Comparison of ENCODE assay signal across 8 cellular contexts in the genomic region with DNA sequence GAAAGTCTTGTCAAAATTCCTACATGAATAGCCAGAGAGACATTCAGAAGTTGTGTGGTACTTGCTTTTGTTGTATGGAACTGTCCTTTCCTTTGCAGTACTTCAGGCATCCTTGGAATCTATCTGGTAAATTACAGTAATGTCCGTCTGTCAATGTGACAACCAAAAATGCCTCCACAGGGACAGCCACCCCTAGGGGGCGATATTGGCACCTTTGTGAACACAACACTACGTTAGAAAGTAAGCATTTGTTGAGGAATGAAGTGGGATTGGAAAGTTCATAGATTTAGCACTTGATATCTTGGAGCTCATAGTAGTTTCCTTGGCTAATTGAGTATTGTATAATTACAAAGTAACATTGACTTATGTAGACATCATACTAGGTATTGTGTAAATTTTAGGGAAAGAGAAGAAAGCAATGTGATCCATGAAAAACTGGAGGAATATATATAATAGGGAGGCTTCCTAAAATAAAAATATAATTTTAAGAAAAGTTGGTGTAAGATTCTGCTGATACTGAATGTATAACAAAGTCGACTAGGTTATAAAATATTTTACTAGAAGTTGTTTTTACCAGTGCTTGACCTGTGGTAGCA. TPM values are rescaled to one million over a fixed set of nuclear protein-coding genes. Genes with fewer than 3 reads are reported as not detected.
DNase-seq lines count a peak whose midpoint lies in the region; ATAC-seq and TF ChIP-seq lines count a peak whose summit lies in the region.

No MANE protein-coding gene starts in this region.

- H3K27ac Mint-ChIP-seq in natural killer cell, result no peak overlapping the region
- H3K27ac Mint-ChIP-seq in natural killer cell treated with Interleukin-12 subunit alpha and Interleukin-12 subunit beta and Interleukin-15 and Interleukin-18, amount 100 ng/mL, for 72 hours, result no peak overlapping the region
- no peak overlapping the region for H3K27ac Mint-ChIP-seq in activated naive CD8-positive, alpha-beta T cell treated with anti-CD3 and anti-CD28 coated beads, Interleukin-2, amount 10 ng/mL, durations not matched to agents 7 days and 5 days

- ATAC-seq in natural killer cell (peak in 1 of 3 donors; percentile 48), HG02938 (IDR thresholded peaks at IDR 0.05; ENCODE audit: unreplicated experiment) (peak; percentile 66)
- no peak for ATAC-seq in natural killer cell treated with Interleukin-12 subunit alpha and Interleukin-12 subunit beta and Interleukin-15 and Interleukin-18, amount 100 ng/mL, for 72 hours
- ATAC-seq in activated naive CD8-positive, alpha-beta T cell treated with anti-CD3 and anti-CD28 coated beads, Interleukin-2, amount 10 ng/mL, durations not matched to agents 7 days and 5 days (ENCODE audit: low read depth), result no peak

- no peaks in the 10 kb centered on the region for H3K9me3 Mint-ChIP-seq in natural killer cell
- H3K9me3 Mint-ChIP-seq in natural killer cell treated with Interleukin-12 subunit alpha and Interleukin-12 subunit beta and Interleukin-15 and Interleukin-18, amount 100 ng/mL, for 72 hours, result no peaks in the 10 kb centered on the region
- H3K9me3 Mint-ChIP-seq in activated naive CD8-positive, alpha-beta T cell treated with anti-CD3 and anti-CD28 coated beads, Interleukin-2, amount 10 ng/mL, durations not matched to agents 7 days and 5 days, result peaks cover 8% of the 10 kb centered on the region

- peak; percentile 31 for DNase-seq in natural killer cell
- no peak for DNase-seq in natural killer cell treated with Interleukin-12 subunit alpha and Interleukin-12 subunit beta and Interleukin-15 and Interleukin-18, amount 100 ng/mL, for 72 hours (ENCODE audit: low spot score)
- DNase-seq in SK-N-DZ (ENCODE audit: low spot score), result peak; percentile 31
- DNase-seq in activated naive CD8-positive, alpha-beta T cell treated with anti-CD3 and anti-CD28 coated beads, Interleukin-2, amount 10 ng/mL, durations not matched to agents 7 days and 5 days, result peak; percentile 61
- peak; percentile 67 for DNase-seq in inferior parietal cortex (ENCODE audit: extremely low spot score)
- peak; percentile 26 to 60 for DNase-seq in stimulated activated CD4-positive, alpha-beta T cell treated with anti-CD3 and anti-CD28 coated beads, Interleukin-4, amount 100 ng/mL, for 4 hours
- DNase-seq in NCI-H510A (lab: John Stamatoyannopoulos, UW), result no peak

- no peaks in the 10 kb centered on the region for H3K27me3 Mint-ChIP-seq in natural killer cell (ENCODE audit: low read depth in 2 of 2)
- peaks cover 0 to 2% of the 10 kb centered on the region in 2 donors for H3K27me3 Mint-ChIP-seq in natural killer cell treated with Interleukin-12 subunit alpha and Interleukin-12 subunit beta and Interleukin-15 and Interleukin-18, amount 100 ng/mL, for 72 hours
- H3K27me3 Mint-ChIP-seq in activated naive CD8-positive, alpha-beta T cell treated with anti-CD3 and anti-CD28 coated beads, Interleukin-2, amount 10 ng/mL, durations not matched to agents 7 days and 5 days, result peaks cover 3% of the 10 kb centered on the region

- no peak overlapping the region for H3K4me3 Mint-ChIP-seq in natural killer cell
- H3K4me3 Mint-ChIP-seq in natural killer cell treated with Interleukin-12 subunit alpha and Interleukin-12 subunit beta and Interleukin-15 and Interleukin-18, amount 100 ng/mL, for 72 hours, result no peak overlapping the region
- no peak overlapping the region for H3K4me3 Mint-ChIP-seq in activated naive CD8-positive, alpha-beta T cell treated with anti-CD3 and anti-CD28 coated beads, Interleukin-2, amount 10 ng/mL, durations not matched to agents 7 days and 5 days

- peak; percentile 65 for TF ChIP-seq CTCF in natural killer cell (IDR thresholded peaks at IDR 0.05)

- no peaks in the 10 kb centered on the region for H3K4me1 Mint-ChIP-seq in natural killer cell
- no peaks in the 10 kb centered on the region for H3K4me1 Mint-ChIP-seq in natural killer cell treated with Interleukin-12 subunit alpha and Interleukin-12 subunit beta and Interleukin-15 and Interleukin-18, amount 100 ng/mL, for 72 hours (ENCODE audit: low read depth in 2 of 2)
- H3K4me1 Mint-ChIP-seq in activated naive CD8-positive, alpha-beta T cell treated with anti-CD3 and anti-CD28 coated beads, Interleukin-2, amount 10 ng/mL, durations not matched to agents 7 days and 5 days, result peaks cover 2% of the 10 kb centered on the region

- no peaks in the 10 kb centered on the region for H3K36me3 Mint-ChIP-seq in natural killer cell
- H3K36me3 Mint-ChIP-seq in natural killer cell treated with Interleukin-12 subunit alpha and Interleukin-12 subunit beta and Interleukin-15 and Interleukin-18, amount 100 ng/mL, for 72 hours, result no peaks in the 10 kb centered on the region
- peaks cover 2% of the 10 kb centered on the region for H3K36me3 Mint-ChIP-seq in activated naive CD8-positive, alpha-beta T cell treated with anti-CD3 and anti-CD28 coated beads, Interleukin-2, amount 10 ng/mL, durations not matched to agents 7 days and 5 days

- intact Hi-C loops in natural killer cell (cut with micrococcal nuclease), result no loop called here

- POLR2A ChIA-PET in activated naive CD8-positive, alpha-beta T cell treated with anti-CD3 and anti-CD28 coated beads, Interleukin-2, amount 10 ng/mL, durations not matched to agents 7 days and 5 days (lab: Charles Lee), result no interaction called here

RNA-seq across cellular contexts. Expression of a gene that starts 32.7 kb away (rescaled TPM):
- total RNA-seq in natural killer cell, result under 1 TPM in 1 of 3 donors, not detected in 2; 0.18 TPM
- under 1 TPM in 1 of 2 donors, not detected in 1; 0.33 TPM for total RNA-seq in natural killer cell treated with Interleukin-12 subunit alpha and Interleukin-12 subunit beta and Interleukin-15 and Interleukin-18, amount 100 ng/mL, for 72 hours
- 145 and 154 TPM in 2 replicates for polyA plus RNA-seq in SK-N-DZ (2014; cell fraction: cytosol; rRNA removed)
- 71.9 and 82.4 TPM in 2 replicates for polyA plus RNA-seq in SK-N-DZ (2014; cell fraction: nucleus; rRNA removed)
- under 1 TPM in 1 of 2 experiments, not detected in 1; 0.20 TPM for total RNA-seq in activated naive CD8-positive, alpha-beta T cell treated with anti-CD3 and anti-CD28 coated beads, Interleukin-2, amount 10 ng/mL, durations not matched to agents 7 days and 5 days

Comparison
In these comparisons a context has a peak if more than half of its experiments do, and no peak if none do; other contexts are left out.
1. DNase-seq: peak in natural killer cell (single experiment), SK-N-DZ (single experiment), activated naive CD8-positive, alpha-beta T cell treated with anti-CD3 and anti-CD28 coated beads, Interleukin-2, amount 10 ng/mL, durations not matched to agents 7 days and 5 days (single experiment), inferior parietal cortex (single experiment) and stimulated activated CD4-positive, alpha-beta T cell treated with anti-CD3 and anti-CD28 coated beads, Interleukin-4, amount 100 ng/mL, for 4 hours (2 of 2); none in natural killer cell treated with Interleukin-12 subunit alpha and Interleukin-12 subunit beta and Interleukin-15 and Interleukin-18, amount 100 ng/mL, for 72 hours (single experiment) and NCI-H510A (single experiment).